21 cellular contexts compared by ENCODE assay signal in genomic region chr4:106022454-106022853, GRCh38.
"Had no signal": no experiment of that assay in that cellular context is flagged by ENCODE, and none has a peak within 500 bp of the region (broad histone marks: within the 10 kb centered on the region; RNA-seq: fewer than 3 reads in every experiment).

No MANE protein-coding gene starts in this region.

- H3K27me3 ChIP-seq: dorsolateral prefrontal cortex, gastrocnemius medialis, ovary, right lobe of liver, tibial nerve, upper lobe of left lung had no signal

- DNase-seq: dorsolateral prefrontal cortex; effector CD4-positive, alpha-beta T cell; endodermal cell; foreskin fibroblast; gastrocnemius medialis; glutamatergic neuron; mesendoderm; natural killer cell; occipital lobe; ovary; posterior cingulate gyrus; psoas muscle; right lobe of liver; small intestine; stimulated activated CD4-positive, alpha-beta T cell treated with anti-CD3 and anti-CD28 coated beads, Interleukin-15, amount 100 ng/mL, for 24 hours; stimulated activated CD4-positive, alpha-beta T cell treated with anti-CD3 and anti-CD28 coated beads, Interleukin-2, amount 100 ng/mL, for 48 hours; stimulated activated naive B cell treated with anti-CD40 and anti-IgM and Interleukin-4, amounts not matched to agents 10 μg/mL and 1 μg/mL and 100 μg/mL, for 72 hours; upper lobe of left lung had no signal

- H3K36me3 ChIP-seq: gastrocnemius medialis, ovary, right lobe of liver, thoracic aorta, tibial nerve, upper lobe of left lung had no signal

- H3K4me3 ChIP-seq: dorsolateral prefrontal cortex, gastrocnemius medialis, ovary, psoas muscle, right lobe of liver, thoracic aorta, tibial nerve, upper lobe of left lung had no signal

- H3K27ac ChIP-seq: dorsolateral prefrontal cortex, epithelial cell of prostate, gastrocnemius medialis, ovary, psoas muscle, right lobe of liver, thoracic aorta, tibial nerve, upper lobe of left lung had no signal

- H3K9me3 ChIP-seq: gastrocnemius medialis, ovary, psoas muscle, right lobe of liver, thoracic aorta, upper lobe of left lung had no signal

- H3K4me1 ChIP-seq: gastrocnemius medialis, psoas muscle, right lobe of liver, tibial nerve, upper lobe of left lung had no signal
